Comparison of ENCODE assay signal across 14 cellular contexts in genomic region chr11:13262096-13262495, GRCh38. TPM values are rescaled to one million over a fixed set of nuclear protein-coding genes. Genes with fewer than 3 reads are reported as not detected.
DNase-seq lines count a peak whose midpoint lies in the region; ATAC-seq and TF ChIP-seq lines count a peak whose summit lies in the region.
"Had no signal": no experiment of that assay in that cellular context is flagged by ENCODE, and none has a peak within 500 bp of the region (broad histone marks: within the 10 kb centered on the region; RNA-seq: fewer than 3 reads in every experiment).

No MANE protein-coding gene starts in this region.

- DNase-seq in HFFc6, result no peak
- DNase-seq in astrocyte of the hippocampus (ENCODE audit: low read depth, low spot score), result peak; percentile 20
- no peak for DNase-seq in foreskin keratinocyte
- DNase-seq in smooth muscle cell (lab: John Stamatoyannopoulos, UW; ENCODE audit: unreplicated experiment), result no peak
- no peak for DNase-seq in activated CD4-positive, CD25-positive, alpha-beta regulatory T cell (lab: John Stamatoyannopoulos, UW)
- DNase-seq in Caco-2, result no peak
- DNase-seq in GM23338 (ENCODE audit: low spot score), result no peak
- no peak for DNase-seq in NOMO-1 (lab: John Stamatoyannopoulos, UW; ENCODE audit: unreplicated experiment in 2 of 2)
- DNase-seq: Kasumi-1; NCI-H2171; stimulated activated CD4-positive, alpha-beta T cell treated with anti-CD3 and anti-CD28 coated beads, Interleukin-2, amount 100 ng/mL, for 48 hours had no signal

- 88% methylated on average over 3 of the region's 3 CpGs for WGBS in smooth muscle cell (ENCODE audit: low lambda C conversion rate)

- H3K27me3 Mint-ChIP-seq in HFFc6 (ENCODE audit: insufficient read depth) (no peaks in the 10 kb centered on the region), Caco-2 (ENCODE audit: insufficient read depth, unreplicated experiment) (no peaks in the 10 kb centered on the region), GM23338 (ENCODE audit: insufficient read depth, low read depth, poor library complexity) (peaks cover 7% of the 10 kb centered on the region)

- H3K36me3 Mint-ChIP-seq in HFFc6 (ENCODE audit: low read depth), result no peaks in the 10 kb centered on the region
- no peaks in the 10 kb centered on the region for H3K36me3 Mint-ChIP-seq in Caco-2 (ENCODE audit: insufficient read depth, unreplicated experiment)
- H3K36me3 Mint-ChIP-seq in GM23338 (ENCODE audit: low read depth), result no peaks in the 10 kb centered on the region
- H3K36me3 Mint-ChIP-seq: memory B cell had no signal

- CTCF ChIA-PET in Caco-2 (lab: Charles Lee), result interaction anchor here (1.0 kb wide), 1 partner anchor 22 kb away, joined by 3 read pairs; no protein-coding TSS in a partner anchor

- H3K4me3 ChIP-seq in smooth muscle cell (no peak overlapping the region), Caco-2 (ENCODE audit: low read depth, low read length) (no peak overlapping the region), GM23338 (no peak overlapping the region)
- H3K4me3 ChIP-seq: BLaER1 treated with 17β-estradiol and CSF1 and Interleukin-3, amounts not matched to agents 10 nM and 100 nM had no signal

- H3K27ac Mint-ChIP-seq in HFFc6 (peak overlapping the region; percentile 98), Caco-2 (ENCODE audit: unreplicated experiment) (no peak overlapping the region), GM23338 (no peak overlapping the region)
- H3K27ac Mint-ChIP-seq: memory B cell had no signal

- no peaks in the 10 kb centered on the region for H3K9me3 ChIP-seq in smooth muscle cell (replicated peaks; ENCODE audit: low read depth)
- H3K9me3 ChIP-seq in Caco-2, result no peaks in the 10 kb centered on the region
- H3K9me3 ChIP-seq: BLaER1 treated with 17β-estradiol and CSF1 and Interleukin-3, amounts not matched to agents 10 nM and 100 nM had no signal

- H3K9me3 Mint-ChIP-seq in HFFc6 (no peaks in the 10 kb centered on the region), Caco-2 (ENCODE audit: unreplicated experiment) (no peaks in the 10 kb centered on the region), GM23338 (no peaks in the 10 kb centered on the region)
- H3K9me3 Mint-ChIP-seq: memory B cell had no signal

- POLR2A ChIA-PET in Caco-2 (lab: Charles Lee), result no interaction called here

- H3K27me3 ChIP-seq in foreskin keratinocyte, result no peaks in the 10 kb centered on the region
- H3K27me3 ChIP-seq in smooth muscle cell (ENCODE audit: low read depth), result no peaks in the 10 kb centered on the region
- H3K27me3 ChIP-seq in Caco-2 (replicated peaks; ENCODE audit: control insufficient read depth, insufficient read depth, low read length), result no peaks in the 10 kb centered on the region
- H3K27me3 ChIP-seq in GM23338 (ENCODE audit: insufficient read depth), result no peaks in the 10 kb centered on the region
- H3K27me3 ChIP-seq: BLaER1 treated with 17β-estradiol and CSF1 and Interleukin-3, amounts not matched to agents 10 nM and 100 nM had no signal

- peaks cover 4% of the 10 kb centered on the region for H3F3A ChIP-seq in smooth muscle cell (ENCODE audit: low read depth)
- no peaks in the 10 kb centered on the region for H3F3A ChIP-seq in GM23338 (replicated peaks; ENCODE audit: low read depth)

- H3K4me2 ChIP-seq in smooth muscle cell (peak overlapping the region; percentile 41), GM23338 (no peak overlapping the region)
- H3K4me2 ChIP-seq: BLaER1 treated with 17β-estradiol and CSF1 and Interleukin-3, amounts not matched to agents 10 nM and 100 nM had no signal

- H3K36me3 ChIP-seq in smooth muscle cell (ENCODE audit: low read depth) (no peaks in the 10 kb centered on the region), Caco-2 (ENCODE audit: control insufficient read depth, insufficient read depth, low read length) (no peaks in the 10 kb centered on the region), GM23338 (ENCODE audit: insufficient read depth) (no peaks in the 10 kb centered on the region)
- H3K36me3 ChIP-seq: BLaER1 treated with 17β-estradiol and CSF1 and Interleukin-3, amounts not matched to agents 10 nM and 100 nM had no signal

- H3K4me3 Mint-ChIP-seq in HFFc6 (peak overlapping the region; percentile 70), Caco-2 (ENCODE audit: unreplicated experiment) (no peak overlapping the region), GM23338 (no peak overlapping the region)
- H3K4me3 Mint-ChIP-seq: memory B cell had no signal

- H3K9ac ChIP-seq in smooth muscle cell (ENCODE audit: low read depth), result peak overlapping the region; percentile 19
- H3K9ac ChIP-seq: BLaER1 treated with 17β-estradiol and CSF1 and Interleukin-3, amounts not matched to agents 10 nM and 100 nM had no signal

- H3K4me1 Mint-ChIP-seq in HFFc6 (ENCODE audit: low read depth) (peaks cover 61% of the 10 kb centered on the region), Caco-2 (ENCODE audit: low read depth, unreplicated experiment) (peaks cover 21% of the 10 kb centered on the region), GM23338 (peaks cover 33% of the 10 kb centered on the region)

- TF ChIP-seq CTCF in HFFc6 (IDR thresholded peaks at IDR 0.05) (no peak), foreskin keratinocyte (conservative IDR thresholded peaks at IDR 0.05) (no peak), smooth muscle cell (IDR thresholded peaks at IDR 0.05; ENCODE audit: borderline replicate concordance, insufficient read depth, poor library complexity, severe bottlenecking) (no peak), Caco-2 (IDR thresholded peaks at IDR 0.05; ENCODE audit: insufficient read depth in 1 of 2, low read depth in 1 of 2, low read length in 1 of 2, severe bottlenecking in 1 of 2, unreplicated experiment in 1 of 2) (no peak), GM23338 (conservative IDR thresholded peaks at IDR 0.05; ENCODE audit: low read depth in 2 of 2) (no peak)

- H4K20me1 ChIP-seq in smooth muscle cell (ENCODE audit: low read depth), result no peaks in the 10 kb centered on the region
- H4K20me1 ChIP-seq in GM23338 (replicated peaks; ENCODE audit: insufficient read depth), result no peaks in the 10 kb centered on the region
- H4K20me1 ChIP-seq: BLaER1 treated with 17β-estradiol and CSF1 and Interleukin-3, amounts not matched to agents 10 nM and 100 nM had no signal

- ATAC-seq in foreskin keratinocyte (no peak), GM23338 (no peak)
- ATAC-seq: activated CD4-positive, CD25-positive, alpha-beta regulatory T cell treated with anti-CD3 and anti-CD28 coated beads, Interleukin-2, amount 50 U/mL, for 24 hours had no signal

- intact Hi-C loops in Caco-2 (cut with micrococcal nuclease; ENCODE audit: unreplicated experiment), result no loop called here

- H3K27ac ChIP-seq in foreskin keratinocyte (peak overlapping the region; percentile 98), smooth muscle cell (ENCODE audit: low read depth) (peak overlapping the region; percentile 95), GM23338 (ENCODE audit: low read depth) (no peak overlapping the region)
- H3K27ac ChIP-seq: BLaER1 treated with 17β-estradiol and CSF1 and Interleukin-3, amounts not matched to agents 10 nM and 100 nM had no signal

- H3K4me1 ChIP-seq in foreskin keratinocyte (peaks cover 48% of the 10 kb centered on the region), smooth muscle cell (ENCODE audit: low read depth) (peaks cover 16% of the 10 kb centered on the region), Caco-2 (peaks cover 37% of the 10 kb centered on the region), GM23338 (ENCODE audit: insufficient read depth) (peaks cover 33% of the 10 kb centered on the region)

- BruUV-seq in Caco-2 (replicated peaks; lab: Mats Ljungman, UMichigan), result no TSS peak

- no peaks in the 10 kb centered on the region for H3K9me2 ChIP-seq in GM23338 (ENCODE audit: insufficient read depth)

- H2AFZ ChIP-seq in smooth muscle cell (ENCODE audit: low read depth), result peak overlapping the region; percentile 13
- no peak overlapping the region; the same call in 1 of the 2 replicates for H2AFZ ChIP-seq in GM23338

- H3K79me2 ChIP-seq in smooth muscle cell (ENCODE audit: low read depth) (no peaks in the 10 kb centered on the region), GM23338 (replicated peaks; ENCODE audit: insufficient read depth) (no peaks in the 10 kb centered on the region)

TF ChIP-seq in GM23338, 12 proteins besides CTCF, POLR2A, EP300 and RAD21:
- no peak for TF ChIP-seq EZH2 (IDR thresholded peaks at IDR 0.05; ENCODE audit: low read depth, unreplicated experiment)
- no peak for TF ChIP-seq STAT1 (IDR thresholded peaks at IDR 0.05; ENCODE audit: unreplicated experiment)
- TF ChIP-seq EZH2phosphoT487 (IDR thresholded peaks at IDR 0.05; ENCODE audit: unreplicated experiment), result no peak
TF ChIP-seq in GM23338: peak in this region for 0.

RNA-seq across cellular contexts. Expression of gene BMAL1, which starts 15.5 kb away (rescaled TPM):
- total RNA-seq in HFFc6 (2021; fragmentation: NEBNext Ultra II Directional; extraction: Animal tissue kit (Norgen Biotek cat#: 25700)), result 10 to 100 TPM in 1 of 6 experiments, 1 to 10 TPM in 5; 6.9 to 10.4 (median 7.5) TPM
- 17.6 and 28.7 TPM in 2 replicates for total RNA-seq in foreskin keratinocyte
- polyA plus RNA-seq in foreskin keratinocyte, result 12.1 and 16.6 TPM in 2 replicates
- total RNA-seq in smooth muscle cell, result 24.5 and 27.2 TPM in 2 replicates
- 9.9 and 21.2 TPM in 2 replicates for polyA plus RNA-seq in smooth muscle cell
- 17.8 and 17.9 TPM in 2 replicates for total RNA-seq in Caco-2 (2022)
- total RNA-seq in GM23338 (2014; rRNA removed; shearing (Covaris generic)), result 7.2 and 7.8 TPM in 2 replicates
- 5.1 and 5.9 TPM in 2 replicates for polyA plus RNA-seq in GM23338 (2016; fragmentation: Nextera tagmentation; extraction: Ambion mirVana)
